1 cellular context compared by ENCODE assay signal in the genomic region with DNA sequence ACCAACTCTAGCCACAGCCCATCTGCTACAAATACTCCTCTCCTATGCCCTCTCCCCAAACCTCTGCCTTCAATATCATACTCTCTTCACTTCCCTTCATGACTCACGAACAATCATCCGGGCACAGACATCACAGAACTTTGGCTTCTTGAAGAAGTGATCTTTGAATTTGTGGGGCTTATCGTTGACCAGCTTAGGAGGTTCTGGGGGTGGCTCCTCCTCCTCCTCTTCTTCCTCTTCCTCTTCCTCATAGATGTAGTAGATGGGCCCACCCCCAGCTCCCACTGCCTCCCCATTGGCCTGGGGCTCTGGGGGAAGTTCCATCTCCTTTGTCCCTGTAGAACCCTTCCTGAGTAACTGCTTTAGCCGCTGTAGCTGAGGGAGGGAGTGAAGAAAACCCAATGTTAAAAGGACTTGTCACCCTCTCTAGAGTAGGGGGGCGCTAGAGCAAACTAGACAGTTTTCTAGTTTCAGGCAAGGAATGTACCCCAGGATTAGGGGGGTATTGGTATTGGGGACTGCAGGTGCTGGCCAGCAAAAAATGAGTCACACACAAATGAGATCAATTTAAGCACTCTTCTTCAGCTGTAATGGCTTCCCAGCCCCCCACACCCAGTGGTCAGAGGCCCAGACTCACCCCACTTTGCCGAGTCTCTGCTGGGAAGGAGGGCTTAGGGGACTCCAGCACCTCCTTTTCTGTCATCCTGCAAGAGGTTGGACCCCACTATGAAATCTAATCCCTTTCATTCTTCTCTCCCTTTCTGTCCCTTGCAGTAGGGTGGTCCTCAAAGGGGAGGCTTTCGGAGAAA.
TF ChIP-seq lines count a peak whose summit lies in the region.

No MANE protein-coding gene starts in this region.

TF ChIP-seq in GM12878, 131 proteins besides CTCF, POLR2A, EP300 and RAD21:
- TF ChIP-seq MEF2A (IDR thresholded peaks at IDR 0.05; ENCODE audit: insufficient read depth, low read depth, low read length) (no peak), NBN (IDR thresholded peaks at IDR 0.05) (0 out of 2 replicates have a peak, but pooled peaks have one; percentile 55), EGR1 (IDR thresholded peaks at IDR 0.05; ENCODE audit: borderline replicate concordance in 1 of 2, low read depth in 2 of 2, low read length in 2 of 2) (no peak), HDGF (IDR thresholded peaks at IDR 0.05) (0 out of 2 replicates have a peak, but pooled peaks have one; percentile 44)
- TF ChIP-seq, protein P1, sequence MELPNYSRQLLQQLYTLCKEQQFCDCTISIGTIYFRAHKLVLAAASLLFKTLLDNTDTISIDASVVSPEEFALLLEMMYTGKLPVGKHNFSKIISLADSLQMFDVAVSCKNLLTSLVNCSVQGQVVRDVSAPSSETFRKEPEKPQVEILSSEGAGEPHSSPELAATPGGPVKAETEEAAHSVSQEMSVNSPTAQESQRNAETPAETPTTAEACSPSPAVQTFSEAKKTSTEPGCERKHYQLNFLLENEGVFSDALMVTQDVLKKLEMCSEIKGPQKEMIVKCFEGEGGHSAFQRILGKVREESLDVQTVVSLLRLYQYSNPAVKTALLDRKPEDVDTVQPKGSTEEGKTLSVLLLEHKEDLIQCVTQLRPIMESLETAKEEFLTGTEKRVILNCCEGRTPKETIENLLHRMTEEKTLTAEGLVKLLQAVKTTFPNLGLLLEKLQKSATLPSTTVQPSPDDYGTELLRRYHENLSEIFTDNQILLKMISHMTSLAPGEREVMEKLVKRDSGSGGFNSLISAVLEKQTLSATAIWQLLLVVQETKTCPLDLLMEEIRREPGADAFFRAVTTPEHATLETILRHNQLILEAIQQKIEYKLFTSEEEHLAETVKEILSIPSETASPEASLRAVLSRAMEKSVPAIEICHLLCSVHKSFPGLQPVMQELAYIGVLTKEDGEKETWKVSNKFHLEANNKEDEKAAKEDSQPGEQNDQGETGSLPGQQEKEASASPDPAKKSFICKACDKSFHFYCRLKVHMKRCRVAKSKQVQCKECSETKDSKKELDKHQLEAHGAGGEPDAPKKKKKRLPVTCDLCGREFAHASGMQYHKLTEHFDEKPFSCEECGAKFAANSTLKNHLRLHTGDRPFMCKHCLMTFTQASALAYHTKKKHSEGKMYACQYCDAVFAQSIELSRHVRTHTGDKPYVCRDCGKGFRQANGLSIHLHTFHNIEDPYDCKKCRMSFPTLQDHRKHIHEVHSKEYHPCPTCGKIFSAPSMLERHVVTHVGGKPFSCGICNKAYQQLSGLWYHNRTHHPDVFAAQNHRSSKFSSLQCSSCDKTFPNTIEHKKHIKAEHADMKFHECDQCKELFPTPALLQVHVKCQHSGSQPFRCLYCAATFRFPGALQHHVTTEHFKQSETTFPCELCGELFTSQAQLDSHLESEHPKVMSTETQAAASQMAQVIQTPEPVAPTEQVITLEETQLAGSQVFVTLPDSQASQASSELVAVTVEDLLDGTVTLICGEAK (IDR thresholded peaks at IDR 0.05; ENCODE audit: borderline replicate concordance): peak; percentile 61; the same call in 1 of the 2 replicates
- TF ChIP-seq, protein P2, sequence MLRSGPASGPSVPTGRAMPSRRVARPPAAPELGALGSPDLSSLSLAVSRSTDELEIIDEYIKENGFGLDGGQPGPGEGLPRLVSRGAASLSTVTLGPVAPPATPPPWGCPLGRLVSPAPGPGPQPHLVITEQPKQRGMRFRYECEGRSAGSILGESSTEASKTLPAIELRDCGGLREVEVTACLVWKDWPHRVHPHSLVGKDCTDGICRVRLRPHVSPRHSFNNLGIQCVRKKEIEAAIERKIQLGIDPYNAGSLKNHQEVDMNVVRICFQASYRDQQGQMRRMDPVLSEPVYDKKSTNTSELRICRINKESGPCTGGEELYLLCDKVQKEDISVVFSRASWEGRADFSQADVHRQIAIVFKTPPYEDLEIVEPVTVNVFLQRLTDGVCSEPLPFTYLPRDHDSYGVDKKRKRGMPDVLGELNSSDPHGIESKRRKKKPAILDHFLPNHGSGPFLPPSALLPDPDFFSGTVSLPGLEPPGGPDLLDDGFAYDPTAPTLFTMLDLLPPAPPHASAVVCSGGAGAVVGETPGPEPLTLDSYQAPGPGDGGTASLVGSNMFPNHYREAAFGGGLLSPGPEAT (IDR thresholded peaks at IDR 0.05; ENCODE audit: low read depth): peak; percentile 42; the same call in 1 of the 2 replicates
